Comparison of ENCODE assay signal across 6 cellular contexts in genomic region chr15:23994273-23994672, GRCh38.
"Had no signal": no experiment of that assay in that cellular context is flagged by ENCODE, and none has a peak within 500 bp of the region (broad histone marks: within the 10 kb centered on the region; RNA-seq: fewer than 3 reads in every experiment).

No MANE protein-coding gene starts in this region.

- H3K4me2 ChIP-seq: GM23338 had no signal

- H3K4me1 Mint-ChIP-seq: GM23338 had no signal

- ATAC-seq: GM23338, K562 had no signal

- H2AFZ ChIP-seq: GM23338 had no signal

- H3K4me3 ChIP-seq: GM23338, K562 had no signal

- H3K4me3 Mint-ChIP-seq: GM23338 had no signal

- H3K27ac Mint-ChIP-seq: GM23338 had no signal

- DNase-seq: H7, HCEC 1CT, IMR-90, KG1 had no signal
